Comparison of ENCODE assay signal across 8 cellular contexts in genomic region chr11:65833297-65834030, GRCh38. TPM values are rescaled to one million over a fixed set of nuclear protein-coding genes. Genes with fewer than 3 reads are reported as not detected.
DNase-seq lines count a peak whose midpoint lies in the region; ATAC-seq, FAIRE-seq and TF ChIP-seq lines count a peak whose summit lies in the region.

SNX32 (plus strand) TSS chr11:65833963; CDS start chr11:65834066, 103 bp downstream.

- H3K4me1 Mint-ChIP-seq in IgD-negative memory B cell, result peaks cover 0 to 6% (median 6%) of the 10 kb centered on the region in 3 donors

- 0 to 5% (median 1%) methylated on average over 52 to 63 of the region's 63 CpGs for WGBS in stomach, 5 donors

- H3K9me3 Mint-ChIP-seq in IgD-negative memory B cell, result no peaks in the 10 kb centered on the region

- no peak for TF ChIP-seq CTCF in stomach (IDR thresholded peaks at IDR 0.05)

- H3K4me3 Mint-ChIP-seq in IgD-negative memory B cell, result peak within 1 kb of the TSS in 1 of 4 donors; percentile 63

- peak within 1 kb of the TSS in 2 of 3 donors; percentile 24 to 84 for H3K27ac Mint-ChIP-seq in IgD-negative memory B cell

- TF ChIP-seq EP300 in stomach (IDR thresholded peaks at IDR 0.05), result no peak

- intact Hi-C loops in stomach (cut with DNase I; ENCODE audit: low total_unique reads), result no loop called here

- no peaks in the 10 kb centered on the region for H3K9me3 ChIP-seq in neuron (ENCODE audit: low read length)
- no peaks in the 10 kb centered on the region for H3K9me3 ChIP-seq in stomach

- peak; percentile 83 for DNase-seq in CMK (ENCODE audit: low read depth)
- peak; percentile 92 for DNase-seq in RPMI7951 (ENCODE audit: low read depth)
- peak; percentile 98 for DNase-seq in activated effector memory CD4-positive, alpha-beta T cell treated with anti-CD3 and anti-CD28 coated beads, Interleukin-2, amount 50 U/mL, for 16 hours
- DNase-seq in frontal cortex (ENCODE audit: low spot score in 2 of 2), result peak; percentile 97 to 99
- DNase-seq in stomach, result peak; percentile 96

- peak within 1 kb of the TSS in 4 of 5 donors; percentile 53 to 76 (median 60) for H3K27ac ChIP-seq in stomach

- ATAC-seq in GM21360 (IDR thresholded peaks at IDR 0.05; ENCODE audit: unreplicated experiment), result peak; percentile 85

- no peaks in the 10 kb centered on the region for H3K36me3 ChIP-seq in neuron (ENCODE audit: insufficient read depth, low read length)
- H3K36me3 ChIP-seq in stomach, result no peaks in the 10 kb centered on the region

- peaks cover 1% of the 10 kb centered on the region for H3K27me3 Mint-ChIP-seq in IgD-negative memory B cell

- H3K4me1 ChIP-seq in neuron (ENCODE audit: insufficient read depth, low read length), result peaks cover 10% of the 10 kb centered on the region
- peaks cover 16 to 20% (median 19%) of the 10 kb centered on the region in 4 donors for H3K4me1 ChIP-seq in stomach

- H2AFZ ChIP-seq in neuron (ENCODE audit: low read depth, low read length), result peak within 1 kb of the TSS; percentile 9

- no peaks in the 10 kb centered on the region for H3K27me3 ChIP-seq in neuron (ENCODE audit: insufficient read depth, low read length)
- no peaks in the 10 kb centered on the region for H3K27me3 ChIP-seq in stomach

- no peaks in the 10 kb centered on the region for H3K36me3 Mint-ChIP-seq in IgD-negative memory B cell

- FAIRE-seq in frontal cortex (lab: Jason Lieb, UNC), result peak; percentile 39

- no peak for TF ChIP-seq POLR2A in stomach (IDR thresholded peaks at IDR 0.05)

- H3K4me3 ChIP-seq in neuron (ENCODE audit: low read length) (peak within 1 kb of the TSS; percentile 50), stomach (peak within 1 kb of the TSS; percentile 62 to 73 (median 64))

RNA-seq across cellular contexts. Expression of gene SNX32, which starts in this region (rescaled TPM):
- polyA plus RNA-seq in IgD-negative memory B cell (0.78 TPM), stomach (under 1 TPM; 0.25 to 0.90 (median 0.61) TPM)
- total RNA-seq in RPMI7951 (2014; rRNA removed; shearing (Covaris generic)), result 0.20 TPM in 1 of 2 replicates, not detected in the other
- total RNA-seq in frontal cortex (6.1 TPM), stomach (1 to 10 TPM in 2 of 5 donors, under 1 TPM in 1, not detected in 2; 0.29 to 1.4 (median 1.3) TPM)

Comparison
In these comparisons a context has a peak if more than half of its experiments do, and no peak if none do; other contexts are left out.
1. Peak in every context shown above with its lines: DNase-seq, ATAC-seq, H3K4me3 ChIP-seq and H3K27ac ChIP-seq.
2. Peak in DNase-seq in RPMI7951; RNA of the gene not detected or under 1 TPM.